ENCODE assay signal across 20 cellular contexts in genomic region chr22:20157416-20158183, GRCh38. TPM values are rescaled to one million over a fixed set of nuclear protein-coding genes. Genes with fewer than 3 reads are reported as not detected.
"Had no signal": no experiment of that assay in that cellular context is flagged by ENCODE, and none has a peak within 500 bp of the region (broad histone marks: within the 10 kb centered on the region; RNA-seq: fewer than 3 reads in every experiment).

No MANE protein-coding gene starts in this region.

- H3K27me3 ChIP-seq: adrenal gland, body of pancreas, cardiac muscle cell, colonic mucosa, ovary, uterus had no signal

- H3K27ac ChIP-seq: body of pancreas, cardiac muscle cell, colonic mucosa, epithelial cell of prostate, esophagus squamous epithelium, left ventricle myocardium inferior, ovary, skin epidermis, uterus, VCaP had no signal

- H3K4me3 ChIP-seq: adrenal gland, body of pancreas, cardiac muscle cell, colonic mucosa, esophagus squamous epithelium, left ventricle myocardium inferior, lung, mucosa of descending colon, ovary, skin epidermis, uterus had no signal

- H3K4me1 ChIP-seq: colonic mucosa, uterus had no signal

- FAIRE-seq: endometrium, TTC549 had no signal

- H3K36me3 ChIP-seq: adrenal gland, cardiac muscle cell, colonic mucosa, esophagus squamous epithelium, left ventricle myocardium inferior, ovary, uterus had no signal

- H3K9me3 ChIP-seq: adrenal gland, body of pancreas, colonic mucosa, esophagus squamous epithelium, left ventricle myocardium inferior, mucosa of descending colon, ovary, uterus had no signal

RNA-seq across cellular contexts. Expression of gene CCDC188, which starts 6.7 kb away (rescaled TPM):
- total RNA-seq: activated CD4-positive, alpha-beta T cell treated with anti-CD3 and anti-CD28 coated beads, Interleukin-2, amount 10 ng/mL, durations not matched to agents 24 days and 14 days; activated CD8-positive, alpha-beta memory T cell treated with anti-CD3 and anti-CD28 coated beads for 36 hours; activated naive CD4-positive, alpha-beta T cell treated with anti-CD3 and anti-CD28 coated beads for 36 hours; activated naive CD8-positive, alpha-beta T cell treated with anti-CD3 and anti-CD28 coated beads for 36 hours; body of pancreas; cardiac muscle cell; left ventricle myocardium inferior had no signal
- polyA plus RNA-seq: aorta, cardiac muscle cell had no signal
